Comparison of ENCODE assay signal across 23 cellular contexts in the genomic region with DNA sequence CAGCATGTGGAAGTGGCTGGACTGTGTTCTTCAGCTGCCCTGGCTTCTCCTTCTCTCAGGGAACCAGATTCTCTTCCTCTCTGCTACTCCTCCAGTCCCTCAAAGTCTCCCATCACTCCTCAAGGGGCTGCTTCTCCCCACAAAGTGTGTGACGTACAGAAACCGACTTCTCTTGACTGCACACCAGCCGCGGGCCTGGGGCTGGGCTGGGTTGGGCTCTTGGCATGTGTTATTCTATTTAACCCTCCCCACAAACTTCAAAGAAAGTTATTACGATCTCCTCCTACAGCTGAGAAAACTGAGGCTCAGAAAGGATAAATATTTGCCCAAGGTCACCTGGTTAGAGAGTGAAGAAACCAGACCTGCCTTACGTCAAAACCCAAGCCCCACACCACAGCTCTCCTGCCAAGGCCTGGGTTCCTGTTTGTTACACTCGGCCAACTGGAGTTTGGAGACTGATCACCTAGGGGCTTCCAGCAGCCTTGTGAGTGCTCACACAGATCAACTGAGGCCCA.
A peak's percentile ranks its signal among the peaks of the same experiment; 100 is the strongest.
DNase-seq lines count a peak whose midpoint lies in the region; ATAC-seq lines count a peak whose summit lies in the region.
"Had no signal": no experiment of that assay in that cellular context is flagged by ENCODE, and none has a peak within 500 bp of the region (broad histone marks: within the 10 kb centered on the region; RNA-seq: fewer than 3 reads in every experiment).

No MANE protein-coding gene starts in this region.

- H3K9me3 ChIP-seq in neuronal stem cell (replicated peaks in 1 of 2; ENCODE audit: control insufficient read depth in 2 of 2, insufficient read depth in 1 of 2, low read depth in 1 of 2, low read length in 2 of 2) = no peaks in the 10 kb centered on the region

- H3K18ac ChIP-seq in neuronal stem cell (ENCODE audit: low read length) = peak overlapping the region; percentile 28

- H3K9ac ChIP-seq in neuronal stem cell (ENCODE audit: low read depth, low read length, poor library complexity) = no peak overlapping the region
- H3K9ac ChIP-seq: BLaER1 had no signal

- no peak overlapping the region for H3K14ac ChIP-seq in neuronal stem cell (ENCODE audit: low read length)

- no peak overlapping the region for H2AFZ ChIP-seq in neuronal stem cell (ENCODE audit: low read length)
- H2AFZ ChIP-seq: PC-9 had no signal

- H2AK5ac ChIP-seq in neuronal stem cell (ENCODE audit: low read depth, low read length) = no peak overlapping the region

- H4K8ac ChIP-seq in neuronal stem cell (ENCODE audit: low read depth, low read length) = no peak overlapping the region

- H3K4me1 ChIP-seq in neuronal stem cell (ENCODE audit: control insufficient read depth in 2 of 2, insufficient read depth in 1 of 2, low read depth in 1 of 2, low read length in 2 of 2) = peaks cover 0 to 10% of the 10 kb centered on the region in 2 donors

- H3K27me3 ChIP-seq in neuronal stem cell (ENCODE audit: control insufficient read depth in 3 of 3, insufficient read depth in 3 of 3, low read depth in 1 of 3, low read length in 3 of 3) = peaks cover 0 to 6% (median 0%) of the 10 kb centered on the region in 3 experiments
- H3K27me3 ChIP-seq: BLaER1 had no signal

- H3K79me1 ChIP-seq in neuronal stem cell (ENCODE audit: low read depth, low read length) = no peaks in the 10 kb centered on the region

- no peak overlapping the region for H4K91ac ChIP-seq in neuronal stem cell (ENCODE audit: low read depth, low read length, poor library complexity)

- H3K4me2 ChIP-seq in neuronal stem cell (ENCODE audit: insufficient read depth, low read length, poor library complexity, severe bottlenecking) = no peak overlapping the region
- H3K4me2 ChIP-seq: BLaER1, PC-9 had no signal

- ATAC-seq in left lobe of liver (no peak), HG02642 (IDR thresholded peaks at IDR 0.05; ENCODE audit: poor library complexity, unreplicated experiment) (no peak)
- ATAC-seq: GM12878, Right ventricle myocardium inferior had no signal

- H2BK120ac ChIP-seq in neuronal stem cell (ENCODE audit: low read depth, low read length) = no peak overlapping the region

- H2BK15ac ChIP-seq in neuronal stem cell (ENCODE audit: low read length) = no peak overlapping the region

- no peak overlapping the region for H2BK5ac ChIP-seq in neuronal stem cell (ENCODE audit: low read length)

- no peak overlapping the region for H3K23ac ChIP-seq in neuronal stem cell (ENCODE audit: low read depth, low read length, poor library complexity)

- DNase-seq in DMS53 (lab: John Stamatoyannopoulos, UW) = peak; percentile 85
- peak; percentile 26 for DNase-seq in SHP77 treated with DMSO at 0.1 percent for 48 hours (lab: John Stamatoyannopoulos, UW)
- peak; percentile 29 for DNase-seq in left lobe of liver (ENCODE audit: low spot score)
- DNase-seq in neuronal stem cell (ENCODE audit: low spot score) = no peak
- no peak for DNase-seq in GM19240 (ENCODE audit: insufficient read length, low spot score)
- DNase-seq in activated CD8-positive, alpha-beta memory T cell treated with anti-CD3 and anti-CD28 coated beads, Interleukin-2, amount 50 U/mL, for 48 hours = no peak
- no peak for DNase-seq in AML-193 (lab: John Stamatoyannopoulos, UW)
- DNase-seq: CD4-positive, CD25-positive, alpha-beta regulatory T cell; EL; GDM1; Karpas-422; NCI-H1092; NCI-H1417 treated with DMSO at 0.1 percent for 48 hours; NCI-H1694 treated with DMSO at 0.1 percent for 48 hours; NCI-H2081; NCI-H526; NCI-H82; NK-92 treated with Interleukin-12 subunit alpha and Interleukin-12 subunit beta, amount 100 ng/mL, for 24 hours; PC-9 had no signal

- no peak overlapping the region for H3K4me3 ChIP-seq in neuronal stem cell (ENCODE audit: low read length in 2 of 2)
- H3K4me3 ChIP-seq: BLaER1, GM12878, PC-9 had no signal

- no peak overlapping the region for H3K27ac ChIP-seq in neuronal stem cell (replicated peaks; ENCODE audit: low read length)
- H3K27ac ChIP-seq: BLaER1, PC-9 had no signal

- no peak overlapping the region for H3K4ac ChIP-seq in neuronal stem cell (ENCODE audit: low read length)

- no peaks in the 10 kb centered on the region for H3K36me3 ChIP-seq in neuronal stem cell (replicated peaks in 1 of 2; ENCODE audit: control insufficient read depth in 2 of 2, insufficient read depth in 2 of 2, low read length in 2 of 2)
- H3K36me3 ChIP-seq: BLaER1 had no signal

- no CpG with 5 or more reads among the region's 7 CpGs for WGBS in neuronal stem cell (ENCODE audit: extremely low coverage in 2 of 2, insufficient read length in 2 of 2, insufficient replicate concordance in 1 of 2), 2 donors

- H2BK12ac ChIP-seq in neuronal stem cell (ENCODE audit: low read length) = no peak overlapping the region

Comparison
In these comparisons a context has a peak if more than half of its experiments do, and no peak if none do; other contexts are left out.
1. DNase-seq: peak in DMS53 (single experiment), SHP77 treated with DMSO at 0.1 percent for 48 hours (single experiment) and left lobe of liver (single experiment); none in neuronal stem cell (single experiment), GM19240 (single experiment), activated CD8-positive, alpha-beta memory T cell treated with anti-CD3 and anti-CD28 coated beads, Interleukin-2, amount 50 U/mL, for 48 hours (single experiment) and AML-193 (0 of 2).